9 cellular contexts compared by ENCODE assay signal in genomic region chr15:87672309-87672897, GRCh38.
DNase-seq lines count a peak whose midpoint lies in the region; ATAC-seq and TF ChIP-seq lines count a peak whose summit lies in the region.
"Had no signal": no experiment of that assay in that cellular context is flagged by ENCODE, and none has a peak within 500 bp of the region (broad histone marks: within the 10 kb centered on the region; RNA-seq: fewer than 3 reads in every experiment).

No MANE protein-coding gene starts in this region.

- H3K4me3 ChIP-seq in A673 (ENCODE audit: low read depth, low read length, poor library complexity, severe bottlenecking) (no peak overlapping the region), astrocyte of the cerebellum (ENCODE audit: low read depth, low read length) (no peak overlapping the region), kidney epithelial cell (ENCODE audit: low read depth, low read length) (no peak overlapping the region)
- H3K4me3 ChIP-seq: SJSA1 had no signal

- CTCF ChIA-PET in A673 (lab: Charles Lee), result interaction anchor here (0.7 kb wide), 1 partner anchor 315 kb away, joined by 3 read pairs; no protein-coding TSS in a partner anchor
- CTCF ChIA-PET in CD4-positive, alpha-beta T cell (lab: Charles Lee), result no interaction called here

- TF ChIP-seq CTCF in A673 (conservative IDR thresholded peaks at IDR 0.05; ENCODE audit: low read depth, low read length) (peak; percentile 37), astrocyte of the cerebellum (IDR thresholded peaks at IDR 0.05; ENCODE audit: low read depth, low read length, missing control alignments) (peak; percentile 81), kidney epithelial cell (IDR thresholded peaks at IDR 0.05; ENCODE audit: insufficient read depth, low read length, poor library complexity, severe bottlenecking) (peak; percentile 79)
- TF ChIP-seq CTCF in CD4-positive, alpha-beta T cell (IDR thresholded peaks at IDR 0.05), result no peak

- H3K27me3 Mint-ChIP-seq in activated T-cell treated with anti-CD3 and anti-CD28 coated beads, Interleukin-2, amount 50 U/mL, for 72 hours (ENCODE audit: low read depth), result peaks cover 7% of the 10 kb centered on the region
- H3K27me3 Mint-ChIP-seq in CD4-positive, alpha-beta T cell, result no peaks in the 10 kb centered on the region

- no peaks in the 10 kb centered on the region for H3K4me1 ChIP-seq in A673 (ENCODE audit: insufficient read depth, low read length, poor library complexity, severe bottlenecking)

- no peak overlapping the region for H3K4me3 Mint-ChIP-seq in activated T-cell treated with anti-CD3 and anti-CD28 coated beads, Interleukin-2, amount 50 U/mL, for 72 hours
- no peak overlapping the region for H3K4me3 Mint-ChIP-seq in CD4-positive, alpha-beta T cell

- no peak overlapping the region for H3K27ac Mint-ChIP-seq in activated T-cell treated with anti-CD3 and anti-CD28 coated beads, Interleukin-2, amount 50 U/mL, for 72 hours
- no peak overlapping the region for H3K27ac Mint-ChIP-seq in CD4-positive, alpha-beta T cell

- peaks cover 4 to 7% of the 10 kb centered on the region in 2 donors for H3K36me3 Mint-ChIP-seq in activated T-cell treated with anti-CD3 and anti-CD28 coated beads, Interleukin-2, amount 50 U/mL, for 72 hours (ENCODE audit: insufficient read depth in 2 of 2)
- no peaks in the 10 kb centered on the region for H3K36me3 Mint-ChIP-seq in CD4-positive, alpha-beta T cell (ENCODE audit: low read depth)

- intact Hi-C loops in A673 (cut with micrococcal nuclease; ENCODE audit: unreplicated experiment), result no loop called here
- intact Hi-C loops in CD4-positive, alpha-beta T cell (cut with DNase I, micrococcal nuclease), result no loop called here

- in situ Hi-C loops in astrocyte of the cerebellum (cut with HindIII; ENCODE audit: low sequenced_read_pairs), result no loop called here

- no peaks in the 10 kb centered on the region for H3K4me1 Mint-ChIP-seq in activated T-cell treated with anti-CD3 and anti-CD28 coated beads, Interleukin-2, amount 50 U/mL, for 72 hours (ENCODE audit: low read depth)
- no peaks in the 10 kb centered on the region for H3K4me1 Mint-ChIP-seq in CD4-positive, alpha-beta T cell (ENCODE audit: low read depth)

- H3K27ac ChIP-seq in A673 (ENCODE audit: low read depth, low read length, poor library complexity, severe bottlenecking), result no peak overlapping the region
- H3K27ac ChIP-seq in CD4-positive, alpha-beta T cell (ENCODE audit: low read depth, low read length), result no peak overlapping the region
- H3K27ac ChIP-seq: SJSA1 had no signal

- no peak for ATAC-seq in activated T-cell treated with anti-CD3 and anti-CD28 coated beads, Interleukin-2, amount 50 U/mL, for 72 hours (replicated peaks in 1 of 2)
- ATAC-seq in CD4-positive, alpha-beta T cell (ENCODE audit: poor library complexity), result no peak

- H3K27me3 ChIP-seq in A673 (replicated peaks; ENCODE audit: insufficient read depth, low read depth, low read length, poor library complexity) (no peaks in the 10 kb centered on the region), kidney epithelial cell (ENCODE audit: control insufficient read depth, insufficient read depth, low read length) (no peaks in the 10 kb centered on the region)
- no peaks in the 10 kb centered on the region for H3K27me3 ChIP-seq in CD4-positive, alpha-beta T cell (ENCODE audit: control insufficient read depth, insufficient read depth, low read length)
- H3K27me3 ChIP-seq: SJSA1 had no signal

- peak; percentile 6 for DNase-seq in A673 (ENCODE audit: low spot score)
- peak; percentile 13 for DNase-seq in HPDE6-E6E7 (ENCODE audit: extremely low spot score)
- peak; percentile 9 for DNase-seq in astrocyte of the cerebellum (ENCODE audit: low read depth)
- DNase-seq in kidney epithelial cell (ENCODE audit: low read depth), result no peak
- no peak for DNase-seq in activated T-cell treated with anti-CD3 and anti-CD28 coated beads, Interleukin-2, amount 50 U/mL, for 72 hours
- DNase-seq in CD4-positive, alpha-beta T cell, result no peak
- DNase-seq in activated T-cell treated with anti-CD3 and anti-CD28 coated beads, Interleukin-2, amount 50 U/mL, for 1 hour, result no peak
- DNase-seq in NCI-H1436 treated with DMSO at 0.1 percent for 48 hours (lab: John Stamatoyannopoulos, UW), result no peak

- no TSS peak for BruUV-seq in A673 (replicated peaks; lab: Mats Ljungman, UMichigan)

- POLR2A ChIA-PET in A673 (lab: Charles Lee; ENCODE audit: low non-redundant PET), result no interaction called here
- POLR2A ChIA-PET in CD4-positive, alpha-beta T cell (lab: Charles Lee), result no interaction called here

- peaks cover 14 to 19% of the 10 kb centered on the region in 2 donors for H3K9me3 Mint-ChIP-seq in activated T-cell treated with anti-CD3 and anti-CD28 coated beads, Interleukin-2, amount 50 U/mL, for 72 hours
- H3K9me3 Mint-ChIP-seq in CD4-positive, alpha-beta T cell, result peaks cover 14% of the 10 kb centered on the region

- peaks cover 19% of the 10 kb centered on the region for H3K9me3 ChIP-seq in A673 (ENCODE audit: low read depth, low read length, poor library complexity, severe bottlenecking)
- peaks cover 7% of the 10 kb centered on the region for H3K9me3 ChIP-seq in CD4-positive, alpha-beta T cell (ENCODE audit: control insufficient read depth, low read length)
- H3K9me3 ChIP-seq: SJSA1 had no signal

- H3K36me3 ChIP-seq in A673 (ENCODE audit: insufficient read depth, low read length, poor library complexity, severe bottlenecking) (no peaks in the 10 kb centered on the region), kidney epithelial cell (ENCODE audit: control insufficient read depth, insufficient read depth, low read length) (no peaks in the 10 kb centered on the region)
- H3K36me3 ChIP-seq: SJSA1 had no signal

Comparison
In these comparisons a context has a peak if more than half of its experiments do, and no peak if none do; other contexts are left out.
1. DNase-seq: peak in A673 (single experiment), HPDE6-E6E7 (single experiment) and astrocyte of the cerebellum (single experiment); none in kidney epithelial cell (single experiment), activated T-cell treated with anti-CD3 and anti-CD28 coated beads, Interleukin-2, amount 50 U/mL, for 72 hours (0 of 2), CD4-positive, alpha-beta T cell (0 of 10), activated T-cell treated with anti-CD3 and anti-CD28 coated beads, Interleukin-2, amount 50 U/mL, for 1 hour (single experiment) and NCI-H1436 treated with DMSO at 0.1 percent for 48 hours (single experiment).